23 cellular contexts compared by ENCODE assay signal in the genomic region with DNA sequence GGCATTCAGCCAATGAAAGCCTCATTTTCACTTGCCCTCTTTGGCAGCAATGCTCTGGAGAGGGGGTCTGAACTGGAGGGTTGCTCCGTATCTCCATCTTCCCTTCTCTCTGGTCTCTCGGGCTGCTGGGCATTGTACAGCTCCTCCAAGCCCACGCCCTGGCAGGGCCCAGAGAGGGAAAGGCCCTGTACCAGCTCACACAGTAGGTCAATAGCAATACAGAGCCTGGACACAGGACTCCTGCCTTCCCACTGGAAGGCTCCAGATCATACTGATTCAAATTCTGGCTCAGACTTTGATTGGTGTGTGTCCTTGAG. TPM values are rescaled to one million over a fixed set of nuclear protein-coding genes. Genes with fewer than 3 reads are reported as not detected.
"Had no signal": no experiment of that assay in that cellular context is flagged by ENCODE, and none has a peak within 500 bp of the region (broad histone marks: within the 10 kb centered on the region; RNA-seq: fewer than 3 reads in every experiment).

No MANE protein-coding gene starts in this region.

- H3K27ac ChIP-seq: lower lobe of right lung, suprapubic skin, VCaP had no signal

- H3K9me3 ChIP-seq: esophagus muscularis mucosa, lower lobe of right lung, stomach, suprapubic skin had no signal

- H3K36me3 ChIP-seq: lower lobe of right lung, stomach, suprapubic skin had no signal

- H3K4me3 ChIP-seq: esophagus muscularis mucosa, lower lobe of right lung, stomach, suprapubic skin had no signal

- H3K4me1 ChIP-seq: lower lobe of right lung, suprapubic skin had no signal

- H3K27me3 ChIP-seq: esophagus muscularis mucosa, stomach, suprapubic skin had no signal

- DNase-seq: activated CD4-positive, alpha-beta T cell treated with anti-CD3 and anti-CD28 coated beads, Interleukin-2, amount 10 ng/mL, durations not matched to agents 7 days and 5 days; activated CD4-positive, CD25-positive, alpha-beta regulatory T cell treated with anti-CD3 and anti-CD28 coated beads, Interleukin-2, amount 50 U/mL, for 72 hours; activated CD8-positive, alpha-beta memory T cell treated with anti-CD3 and anti-CD28 coated beads, Interleukin-2, amount 10 ng/mL, durations not matched to agents 7 days and 5 days; activated CD8-positive, alpha-beta T cell treated with anti-CD3 and anti-CD28 coated beads for 36 hours; activated gamma-delta T cell; activated naive CD4-positive, alpha-beta T cell treated with anti-CD3 and anti-CD28 coated beads, Interleukin-2, amount 50 U/mL, for 16 hours; activated naive CD8-positive, alpha-beta T cell treated with anti-CD3 and anti-CD28 coated beads, Interleukin-2, amount 50 U/mL, for 24 hours; anterior cingulate cortex; central memory CD4-positive, alpha-beta T cell; effector memory CD8-positive, alpha-beta T cell; glutamatergic neuron; left colon; lower lobe of right lung; naive B cell; stimulated activated CD4-positive, alpha-beta T cell treated with anti-CD3 and anti-CD28 coated beads, Interleukin-12 subunit alpha, Interleukin-12 subunit beta, amount 100 ng/mL, for 4 hours; stomach; T-cell had no signal

- ATAC-seq: activated CD8-positive, alpha-beta memory T cell treated with anti-CD3 and anti-CD28 coated beads, Interleukin-2, amount 10 ng/mL, durations not matched to agents 7 days and 5 days; activated CD8-positive, alpha-beta T cell treated with anti-CD3 and anti-CD28 coated beads for 36 hours; activated naive CD8-positive, alpha-beta T cell treated with anti-CD3 and anti-CD28 coated beads, Interleukin-2, amount 50 U/mL, for 24 hours; effector memory CD8-positive, alpha-beta T cell; left colon; lower lobe of right lung; T-cell had no signal

RNA-seq across cellular contexts. Expression of a gene that starts 6.6 kb away (rescaled TPM):
- total RNA-seq: activated CD4-positive, alpha-beta T cell treated with anti-CD3 and anti-CD28 coated beads, Interleukin-2, amount 10 ng/mL, durations not matched to agents 7 days and 5 days; activated CD8-positive, alpha-beta memory T cell treated with anti-CD3 and anti-CD28 coated beads, Interleukin-2, amount 10 ng/mL, durations not matched to agents 7 days and 5 days; activated CD8-positive, alpha-beta T cell treated with anti-CD3 and anti-CD28 coated beads for 36 hours; activated T-helper 1 cell treated with anti-CD3 and anti-CD28 coated beads, Interleukin-12 subunit alpha, Interleukin-12 subunit beta, Interleukin-2, Interleukin-4 antibody, amounts not matched to agents 30 ng/mL and 10 ng/mL and 1 ng/mL, durations not matched to agents 14 hours and 24 hours and 36 hours; dermis microvascular lymphatic vessel endothelial cell; endothelial cell of umbilical vein had no signal
- polyA plus RNA-seq: endothelial cell of umbilical vein had no signal
